19 cellular contexts compared by ENCODE assay signal in the genomic region with DNA sequence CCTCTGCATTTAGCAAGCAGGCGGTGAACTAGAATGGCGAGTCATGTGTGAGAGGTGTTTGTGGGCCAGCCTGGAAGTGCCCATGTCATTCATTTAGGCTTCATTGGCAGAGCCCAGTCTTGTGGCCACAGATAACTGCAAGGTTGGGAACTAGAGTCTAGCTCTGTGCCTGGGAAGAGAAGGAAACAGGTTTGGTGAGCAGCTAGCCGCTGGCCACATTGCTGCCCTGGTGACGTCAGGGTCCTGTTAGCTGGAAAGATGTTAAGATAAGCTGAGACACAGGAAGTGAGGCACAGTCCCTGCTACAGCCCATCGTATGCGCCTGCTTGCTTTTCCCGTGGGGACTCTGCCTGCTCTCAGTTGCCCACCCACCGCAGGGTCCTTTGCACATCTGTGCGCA.
DNase-seq lines count a peak whose midpoint lies in the region; ATAC-seq and TF ChIP-seq lines count a peak whose summit lies in the region.
"Had no signal": no experiment of that assay in that cellular context is flagged by ENCODE, and none has a peak within 500 bp of the region (broad histone marks: within the 10 kb centered on the region; RNA-seq: fewer than 3 reads in every experiment).

No MANE protein-coding gene starts in this region.

- H3K9me3 ChIP-seq in OCI-LY7 (ENCODE audit: low read length): no peaks in the 10 kb centered on the region
- H3K9me3 ChIP-seq in CD4-positive, alpha-beta T cell (ENCODE audit: control insufficient read depth, low read length): no peaks in the 10 kb centered on the region
- H3K9me3 ChIP-seq: neutrophil, upper lobe of left lung had no signal

- ATAC-seq in activated CD8-positive, alpha-beta T cell treated with anti-CD3 and anti-CD28 coated beads for 36 hours: peak; percentile 58
- peak in 1 of 2 donors; percentile 35 for ATAC-seq in naive B cell (ENCODE audit: low read depth in 2 of 2)
- no peak for ATAC-seq in CD4-positive, alpha-beta T cell (ENCODE audit: poor library complexity)
- no peak for ATAC-seq in HG02970 (IDR thresholded peaks at IDR 0.05; ENCODE audit: low FRiP score, unreplicated experiment)

- H3K36me3 ChIP-seq in OCI-LY7 (ENCODE audit: insufficient read depth, low read length): no peaks in the 10 kb centered on the region
- H3K36me3 ChIP-seq: heart right ventricle, left ventricle myocardium inferior, neutrophil, upper lobe of left lung had no signal

- no peak overlapping the region for H2AFZ ChIP-seq in OCI-LY7 (ENCODE audit: low read length)

- no peak overlapping the region for H3K4me3 Mint-ChIP-seq in activated CD4-positive, alpha-beta T cell treated with anti-CD3 and anti-CD28 coated beads, Interleukin-2, amount 10 ng/mL, durations not matched to agents 24 days and 14 days
- no peak overlapping the region for H3K4me3 Mint-ChIP-seq in activated CD4-positive, alpha-beta T cell treated with anti-CD3 and anti-CD28 coated beads, Interleukin-2, amount 10 ng/mL, durations not matched to agents 7 days and 5 days
- H3K4me3 Mint-ChIP-seq in activated CD8-positive, alpha-beta T cell treated with anti-CD3 and anti-CD28 coated beads for 36 hours: no peak overlapping the region
- peak overlapping the region in 2 of 8 donors; percentile 18 to 66 for H3K4me3 Mint-ChIP-seq in naive B cell
- no peak overlapping the region for H3K4me3 Mint-ChIP-seq in CD4-positive, alpha-beta T cell

- H4K20me1 ChIP-seq in OCI-LY7 (ENCODE audit: insufficient read depth, low read length): peaks cover 5% of the 10 kb centered on the region; the same call in 1 of the 2 replicates

- CTCF ChIA-PET in activated CD4-positive, alpha-beta T cell treated with anti-CD3 and anti-CD28 coated beads, Interleukin-2, amount 10 ng/mL, durations not matched to agents 7 days and 5 days (lab: Charles Lee): interaction anchor here (1.4 kb wide), 1 partner anchor 11 kb away, joined by 3 read pairs; no protein-coding TSS in a partner anchor
- CTCF ChIA-PET in activated CD8-positive, alpha-beta T cell treated with anti-CD3 and anti-CD28 coated beads for 36 hours (lab: Charles Lee): interaction anchor here (1.5 to 1.7 kb wide), 2 partner anchors 29 to 122 kb away, joined by 5 read pairs; no protein-coding TSS in a partner anchor
- CTCF ChIA-PET in OCI-LY7 (lab: Charles Lee; ENCODE audit: unreplicated experiment): no interaction called here
- CTCF ChIA-PET in CD4-positive, alpha-beta T cell (lab: Charles Lee): no interaction called here

- H3K27me3 ChIP-seq in CD4-positive, alpha-beta T cell (ENCODE audit: control insufficient read depth, insufficient read depth, low read length): no peaks in the 10 kb centered on the region
- H3K27me3 ChIP-seq: heart right ventricle, neutrophil, upper lobe of left lung had no signal

- H3K79me2 ChIP-seq in OCI-LY7 (ENCODE audit: insufficient read depth, low read depth, low read length): no peaks in the 10 kb centered on the region

- H3K9me3 Mint-ChIP-seq in activated CD4-positive, alpha-beta T cell treated with anti-CD3 and anti-CD28 coated beads, Interleukin-2, amount 10 ng/mL, durations not matched to agents 24 days and 14 days: peaks cover 4% of the 10 kb centered on the region
- H3K9me3 Mint-ChIP-seq in activated CD4-positive, alpha-beta T cell treated with anti-CD3 and anti-CD28 coated beads, Interleukin-2, amount 10 ng/mL, durations not matched to agents 7 days and 5 days: no peaks in the 10 kb centered on the region
- no peaks in the 10 kb centered on the region for H3K9me3 Mint-ChIP-seq in activated CD8-positive, alpha-beta T cell treated with anti-CD3 and anti-CD28 coated beads for 36 hours
- peaks cover 0 to 3% (median 0%) of the 10 kb centered on the region in 7 donors for H3K9me3 Mint-ChIP-seq in naive B cell
- H3K9me3 Mint-ChIP-seq in CD4-positive, alpha-beta T cell: peaks cover 4% of the 10 kb centered on the region

- no peaks in the 10 kb centered on the region for H3K4me1 ChIP-seq in OCI-LY7 (ENCODE audit: insufficient read depth, low read length, poor library complexity, severe bottlenecking)

- TF ChIP-seq CTCF in activated CD8-positive, alpha-beta T cell treated with anti-CD3 and anti-CD28 coated beads for 36 hours (IDR thresholded peaks at IDR 0.05): no peak
- no peak for TF ChIP-seq CTCF in OCI-LY7 (conservative IDR thresholded peaks at IDR 0.05; ENCODE audit: low read length)
- TF ChIP-seq CTCF in CD4-positive, alpha-beta T cell (IDR thresholded peaks at IDR 0.05): no peak

- no peak for DNase-seq in activated CD4-positive, alpha-beta T cell treated with anti-CD3 and anti-CD28 coated beads, Interleukin-2, amount 10 ng/mL, durations not matched to agents 24 days and 14 days
- DNase-seq in activated CD4-positive, alpha-beta T cell treated with anti-CD3 and anti-CD28 coated beads, Interleukin-2, amount 10 ng/mL, durations not matched to agents 7 days and 5 days: no peak
- DNase-seq in H4 (ENCODE audit: low spot score) (peak; percentile 31), naive B cell (no peak), OCI-LY7 (ENCODE audit: low spot score) (no peak)
- DNase-seq in activated CD8-positive, alpha-beta T cell treated with anti-CD3 and anti-CD28 coated beads for 36 hours: peak; percentile 20
- DNase-seq in CD4-positive, alpha-beta T cell: no peak
- DNase-seq: caudate nucleus, heart right ventricle, left ventricle myocardium inferior, NCI-H2029, NCI-H69, Right ventricle myocardium superior had no signal

- intact Hi-C loops in activated CD4-positive, alpha-beta T cell treated with anti-CD3 and anti-CD28 coated beads, Interleukin-2, amount 10 ng/mL, durations not matched to agents 24 days and 14 days (cut with micrococcal nuclease): no loop called here
- intact Hi-C loops in activated CD8-positive, alpha-beta T cell treated with anti-CD3 and anti-CD28 coated beads for 36 hours (cut with micrococcal nuclease): no loop called here
- intact Hi-C loops in OCI-LY7 (cut with micrococcal nuclease; ENCODE audit: unreplicated experiment): no loop called here
- intact Hi-C loops in CD4-positive, alpha-beta T cell (cut with DNase I, micrococcal nuclease): no loop called here

- no peak overlapping the region for H3K4me3 ChIP-seq in OCI-LY7 (ENCODE audit: low read depth, low read length, poor library complexity, severe bottlenecking)
- H3K4me3 ChIP-seq: heart right ventricle, left ventricle myocardium inferior, skin epidermis, upper lobe of left lung had no signal

- peak overlapping the region; percentile 45 for H3K27ac Mint-ChIP-seq in activated CD4-positive, alpha-beta T cell treated with anti-CD3 and anti-CD28 coated beads, Interleukin-2, amount 10 ng/mL, durations not matched to agents 24 days and 14 days
- no peak overlapping the region for H3K27ac Mint-ChIP-seq in activated CD4-positive, alpha-beta T cell treated with anti-CD3 and anti-CD28 coated beads, Interleukin-2, amount 10 ng/mL, durations not matched to agents 7 days and 5 days
- H3K27ac Mint-ChIP-seq in activated CD8-positive, alpha-beta T cell treated with anti-CD3 and anti-CD28 coated beads for 36 hours: peak overlapping the region; percentile 32
- H3K27ac Mint-ChIP-seq in naive B cell: peak overlapping the region in 5 of 6 donors; percentile 71 to 87 (median 78)
- no peak overlapping the region for H3K27ac Mint-ChIP-seq in CD4-positive, alpha-beta T cell

- no peaks in the 10 kb centered on the region for H3K27me3 Mint-ChIP-seq in activated CD4-positive, alpha-beta T cell treated with anti-CD3 and anti-CD28 coated beads, Interleukin-2, amount 10 ng/mL, durations not matched to agents 24 days and 14 days
- no peaks in the 10 kb centered on the region for H3K27me3 Mint-ChIP-seq in activated CD4-positive, alpha-beta T cell treated with anti-CD3 and anti-CD28 coated beads, Interleukin-2, amount 10 ng/mL, durations not matched to agents 7 days and 5 days
- no peaks in the 10 kb centered on the region for H3K27me3 Mint-ChIP-seq in activated CD8-positive, alpha-beta T cell treated with anti-CD3 and anti-CD28 coated beads for 36 hours
- H3K27me3 Mint-ChIP-seq in naive B cell: no peaks in the 10 kb centered on the region
- no peaks in the 10 kb centered on the region for H3K27me3 Mint-ChIP-seq in CD4-positive, alpha-beta T cell

- no peaks in the 10 kb centered on the region for H3K9me2 ChIP-seq in OCI-LY7 (ENCODE audit: insufficient read depth, low read length)

- no TSS peak for BruUV-seq in OCI-LY7 (replicated peaks; lab: Mats Ljungman, UMichigan)

- peaks cover 15% of the 10 kb centered on the region for H3K4me1 Mint-ChIP-seq in activated CD4-positive, alpha-beta T cell treated with anti-CD3 and anti-CD28 coated beads, Interleukin-2, amount 10 ng/mL, durations not matched to agents 24 days and 14 days
- peaks cover 10% of the 10 kb centered on the region for H3K4me1 Mint-ChIP-seq in activated CD4-positive, alpha-beta T cell treated with anti-CD3 and anti-CD28 coated beads, Interleukin-2, amount 10 ng/mL, durations not matched to agents 7 days and 5 days
- peaks cover 13% of the 10 kb centered on the region for H3K4me1 Mint-ChIP-seq in activated CD8-positive, alpha-beta T cell treated with anti-CD3 and anti-CD28 coated beads for 36 hours (ENCODE audit: low read depth)
- peaks cover 39 to 65% (median 54%) of the 10 kb centered on the region in 3 donors for H3K4me1 Mint-ChIP-seq in naive B cell
- H3K4me1 Mint-ChIP-seq in CD4-positive, alpha-beta T cell (ENCODE audit: low read depth): peaks cover 28% of the 10 kb centered on the region

- no peaks in the 10 kb centered on the region for H3K36me3 Mint-ChIP-seq in activated CD4-positive, alpha-beta T cell treated with anti-CD3 and anti-CD28 coated beads, Interleukin-2, amount 10 ng/mL, durations not matched to agents 24 days and 14 days (ENCODE audit: low read depth)
- H3K36me3 Mint-ChIP-seq in activated CD4-positive, alpha-beta T cell treated with anti-CD3 and anti-CD28 coated beads, Interleukin-2, amount 10 ng/mL, durations not matched to agents 7 days and 5 days (ENCODE audit: low read depth): no peaks in the 10 kb centered on the region
- H3K36me3 Mint-ChIP-seq in activated CD8-positive, alpha-beta T cell treated with anti-CD3 and anti-CD28 coated beads for 36 hours (ENCODE audit: low read depth): peaks cover 3% of the 10 kb centered on the region
- peaks cover 10 to 12% of the 10 kb centered on the region in 2 donors for H3K36me3 Mint-ChIP-seq in naive B cell
- H3K36me3 Mint-ChIP-seq in CD4-positive, alpha-beta T cell (ENCODE audit: low read depth): no peaks in the 10 kb centered on the region

- no peak overlapping the region for H3K27ac ChIP-seq in OCI-LY7 (ENCODE audit: low read depth, low read length, poor library complexity, severe bottlenecking)
- H3K27ac ChIP-seq in CD4-positive, alpha-beta T cell (ENCODE audit: low read depth, low read length): no peak overlapping the region
- H3K27ac ChIP-seq: heart right ventricle, KMS-11, left ventricle myocardium inferior, neutrophil, skin epidermis, VCaP had no signal

- no peak overlapping the region for H3K4me2 ChIP-seq in OCI-LY7 (ENCODE audit: low read length)
- H3K4me2 ChIP-seq: KMS-11 had no signal

- POLR2A ChIA-PET in activated CD4-positive, alpha-beta T cell treated with anti-CD3 and anti-CD28 coated beads, Interleukin-2, amount 10 ng/mL, durations not matched to agents 7 days and 5 days (lab: Charles Lee): interaction anchor here (0.6 kb wide), 1 partner anchor 115 kb away, joined by 3 read pairs; no protein-coding TSS in a partner anchor
- POLR2A ChIA-PET in activated CD8-positive, alpha-beta T cell treated with anti-CD3 and anti-CD28 coated beads for 36 hours (lab: Charles Lee): interaction anchor here (0.8 kb wide), 1 partner anchor 122 kb away, joined by 3 read pairs; no protein-coding TSS in a partner anchor
- POLR2A ChIA-PET in OCI-LY7 (lab: Charles Lee): no interaction called here
- POLR2A ChIA-PET in CD4-positive, alpha-beta T cell (lab: Charles Lee): interaction anchor here (0.6 kb wide), 1 partner anchor 185 kb away, joined by 3 read pairs; a partner anchor contains a TSS

Comparison
In these comparisons a context has a peak if more than half of its experiments do, and no peak if none do; other contexts are left out.
1. H3K27ac Mint-ChIP-seq: peak in activated CD4-positive, alpha-beta T cell treated with anti-CD3 and anti-CD28 coated beads, Interleukin-2, amount 10 ng/mL, durations not matched to agents 24 days and 14 days (single experiment), activated CD8-positive, alpha-beta T cell treated with anti-CD3 and anti-CD28 coated beads for 36 hours (single experiment) and naive B cell (5 of 6); none in activated CD4-positive, alpha-beta T cell treated with anti-CD3 and anti-CD28 coated beads, Interleukin-2, amount 10 ng/mL, durations not matched to agents 7 days and 5 days (single experiment) and CD4-positive, alpha-beta T cell (single experiment).
2. DNase-seq: peak in H4 (single experiment) and activated CD8-positive, alpha-beta T cell treated with anti-CD3 and anti-CD28 coated beads for 36 hours (single experiment); none in activated CD4-positive, alpha-beta T cell treated with anti-CD3 and anti-CD28 coated beads, Interleukin-2, amount 10 ng/mL, durations not matched to agents 24 days and 14 days (single experiment), activated CD4-positive, alpha-beta T cell treated with anti-CD3 and anti-CD28 coated beads, Interleukin-2, amount 10 ng/mL, durations not matched to agents 7 days and 5 days (single experiment), naive B cell (single experiment), OCI-LY7 (single experiment) and CD4-positive, alpha-beta T cell (0 of 10).
3. CTCF ChIA-PET loops: an anchor here in activated CD4-positive, alpha-beta T cell treated with anti-CD3 and anti-CD28 coated beads, Interleukin-2, amount 10 ng/mL, durations not matched to agents 7 days and 5 days (1.4 kb wide) and activated CD8-positive, alpha-beta T cell treated with anti-CD3 and anti-CD28 coated beads for 36 hours (1.5 to 1.7 kb wide); none called in OCI-LY7 and CD4-positive, alpha-beta T cell.